21 cellular contexts compared by ENCODE assay signal in genomic region chr20:43124261-43124660, GRCh38.
DNase-seq lines count a peak whose midpoint lies in the region; FAIRE-seq and TF ChIP-seq lines count a peak whose summit lies in the region.
"Had no signal": no experiment of that assay in that cellular context is flagged by ENCODE, and none has a peak within 500 bp of the region (broad histone marks: within the 10 kb centered on the region; RNA-seq: fewer than 3 reads in every experiment).

No MANE protein-coding gene starts in this region.

- no peak for TF ChIP-seq CTCF in nephron (IDR thresholded peaks at IDR 0.05; ENCODE audit: unreplicated experiment in 3 of 3)

- peak; percentile 4 for FAIRE-seq in HTR-8/SVneo (lab: Jason Lieb, UNC)
- FAIRE-seq: GM12891, GM18507, H1 had no signal

- H3K4me3 Mint-ChIP-seq in nephron, result no peak overlapping the region
- H3K4me3 Mint-ChIP-seq: B cell; CD4-positive, CD25-positive, alpha-beta regulatory T cell; CD8-positive, alpha-beta T cell had no signal

- H3K9me3 Mint-ChIP-seq in nephron, result no peaks in the 10 kb centered on the region
- H3K9me3 Mint-ChIP-seq: CD8-positive, alpha-beta T cell had no signal

- H3K27ac Mint-ChIP-seq in nephron, result peak overlapping the region in 2 of 3 experiments; percentile 4 to 37
- H3K27ac Mint-ChIP-seq: B cell; CD4-positive, CD25-positive, alpha-beta regulatory T cell; CD8-positive, alpha-beta T cell had no signal

- H3K4me1 Mint-ChIP-seq in nephron, result peaks cover 12% of the 10 kb centered on the region
- H3K4me1 Mint-ChIP-seq: B cell; CD4-positive, CD25-positive, alpha-beta regulatory T cell had no signal

- DNase-seq in HTR-8/SVneo (ENCODE audit: insufficient read length, low spot score), result no peak
- peak; percentile 38 for DNase-seq in globus pallidus (ENCODE audit: low spot score)
- DNase-seq in putamen (ENCODE audit: low spot score), result peak; percentile 34
- DNase-seq in NCI-H69 (lab: John Stamatoyannopoulos, UW), result no peak
- DNase-seq in NCI-H446 treated with DMSO at 0.1 percent for 48 hours (lab: John Stamatoyannopoulos, UW), result no peak
- DNase-seq in DMS 273 treated with DMSO at 0.1 percent for 48 hours (lab: John Stamatoyannopoulos, UW), result no peak
- DNase-seq in islet precursor cell, result no peak
- DNase-seq: Caco-2; CD4-positive, CD25-positive, alpha-beta regulatory T cell; CD8-positive, alpha-beta T cell; DMS79; EL; GF-D8; GM23248; H7; HCEC 1CT had no signal

- H3K36me3 Mint-ChIP-seq in nephron (ENCODE audit: low read depth), result no peaks in the 10 kb centered on the region
- H3K36me3 Mint-ChIP-seq: CD4-positive, CD25-positive, alpha-beta regulatory T cell; CD8-positive, alpha-beta T cell had no signal

- peaks cover 9% of the 10 kb centered on the region for H3K27me3 Mint-ChIP-seq in nephron (ENCODE audit: low read depth)
- H3K27me3 Mint-ChIP-seq: CD4-positive, CD25-positive, alpha-beta regulatory T cell had no signal

Comparison
In these comparisons a context has a peak if more than half of its experiments do, and no peak if none do; other contexts are left out.
1. DNase-seq: peak in globus pallidus (single experiment) and putamen (single experiment); none in HTR-8/SVneo (single experiment), NCI-H69 (single experiment), NCI-H446 treated with DMSO at 0.1 percent for 48 hours (single experiment), DMS 273 treated with DMSO at 0.1 percent for 48 hours (single experiment) and islet precursor cell (single experiment).